9 cellular contexts compared by ENCODE assay signal in the genomic region with DNA sequence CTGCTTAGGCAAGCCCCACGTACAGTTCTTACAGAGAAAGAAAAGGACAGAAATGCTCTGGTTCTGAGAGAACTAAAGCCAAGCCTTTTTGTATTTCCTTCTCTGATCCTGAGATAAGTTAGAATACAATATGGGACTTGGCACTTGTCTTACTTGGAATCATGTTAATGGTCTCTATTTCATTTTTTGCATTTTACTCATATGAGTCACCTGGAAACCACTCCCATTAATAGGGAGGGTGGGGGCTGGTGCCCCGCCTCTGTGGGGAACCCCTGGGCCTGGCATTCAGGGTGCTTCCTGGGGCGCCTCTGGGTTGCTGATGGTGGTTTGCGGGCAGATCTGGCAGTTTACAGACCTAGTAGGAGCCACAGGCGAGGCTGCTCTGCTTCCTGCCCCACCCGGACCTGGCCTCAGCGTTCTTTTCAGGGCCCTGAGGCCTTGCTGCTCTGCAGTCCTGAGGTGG. TPM values are rescaled to one million over a fixed set of nuclear protein-coding genes. Genes with fewer than 3 reads are reported as not detected.
DNase-seq lines count a peak whose midpoint lies in the region; ATAC-seq, FAIRE-seq and TF ChIP-seq lines count a peak whose summit lies in the region.
"Had no signal": no experiment of that assay in that cellular context is flagged by ENCODE, and none has a peak within 500 bp of the region (broad histone marks: within the 10 kb centered on the region; RNA-seq: fewer than 3 reads in every experiment).

No MANE protein-coding gene starts in this region.

- no peaks in the 10 kb centered on the region for H3K79me2 ChIP-seq in endothelial cell of umbilical vein (ENCODE audit: control insufficient read depth, insufficient read depth, low read length)

- peaks cover 22% of the 10 kb centered on the region for H3K4me1 ChIP-seq in endothelial cell of umbilical vein (ENCODE audit: control insufficient read depth, extremely low read depth, insufficient read depth, low read length)
- no peaks in the 10 kb centered on the region for H3K4me1 ChIP-seq in HAP-1

- H3K36me3 ChIP-seq in endothelial cell of umbilical vein (ENCODE audit: control insufficient read depth in 2 of 2, extremely low read depth in 1 of 2, insufficient read depth in 2 of 2, low read length in 2 of 2): no peaks in the 10 kb centered on the region
- no peaks in the 10 kb centered on the region for H3K36me3 ChIP-seq in HAP-1 (replicated peaks)

- TF ChIP-seq RAD21 in Ishikawa (IDR thresholded peaks at IDR 0.05; ENCODE audit: low read depth): no peak

- in situ Hi-C loops in HAP-1 (cut with MboI; ENCODE audit: low sequenced_read_pairs): no loop called here

- H3K9me3 ChIP-seq in endothelial cell of umbilical vein (replicated peaks; ENCODE audit: control insufficient read depth, insufficient read depth, low read length): no peaks in the 10 kb centered on the region
- no peaks in the 10 kb centered on the region for H3K9me3 ChIP-seq in HAP-1

- no peak overlapping the region for H3K4me3 ChIP-seq in endothelial cell of umbilical vein (replicated peaks in 1 of 3; ENCODE audit: insufficient read depth in 1 of 3, low read depth in 1 of 3, low read length in 3 of 3)
- H3K4me3 ChIP-seq in HAP-1: no peak overlapping the region

- intact Hi-C loops in endothelial cell of umbilical vein (cut with micrococcal nuclease): loop anchor here (1.0 to 10.0 kb wide), 3 partner anchors 23 to 388 kb away; a partner anchor contains a TSS

- no peak for TF ChIP-seq CTCF in endothelial cell of umbilical vein (IDR thresholded peaks at IDR 0.05; ENCODE audit: extremely low read depth in 1 of 2, insufficient read depth in 1 of 2, low read depth in 1 of 2, low read length in 2 of 2)

- H4K20me1 ChIP-seq in endothelial cell of umbilical vein (replicated peaks; ENCODE audit: control insufficient read depth, extremely low read depth, insufficient read depth, low read length): no peaks in the 10 kb centered on the region

- peak overlapping the region; percentile 49 for H3K4me2 ChIP-seq in endothelial cell of umbilical vein (ENCODE audit: insufficient read depth, low read length)

- no peaks in the 10 kb centered on the region for H3K9me1 ChIP-seq in endothelial cell of umbilical vein (replicated peaks; ENCODE audit: control insufficient read depth, extremely low read depth, insufficient read depth, low read length)

- H3K27ac ChIP-seq in endothelial cell of umbilical vein (ENCODE audit: insufficient read depth, low read depth, low read length): peak overlapping the region; percentile 86

- POLR2A ChIA-PET in endothelial cell of umbilical vein (lab: Charles Lee): no interaction called here

- H3K9ac ChIP-seq in endothelial cell of umbilical vein (replicated peaks; ENCODE audit: extremely low read depth, insufficient read depth, low read length): peak overlapping the region; percentile 67

- no peak for TF ChIP-seq POLR2A in endothelial cell of umbilical vein (IDR thresholded peaks at IDR 0.05; ENCODE audit: low read depth, low read length)

- peak overlapping the region; percentile 28 for H2AFZ ChIP-seq in endothelial cell of umbilical vein (ENCODE audit: low read depth, low read length)

- H3K27me3 ChIP-seq in endothelial cell of umbilical vein (ENCODE audit: control insufficient read depth in 2 of 2, insufficient read depth in 2 of 2, low read length in 2 of 2): no peaks in the 10 kb centered on the region
- H3K27me3 ChIP-seq in HAP-1 (ENCODE audit: low read depth): no peaks in the 10 kb centered on the region

- no peak for ATAC-seq in GM19035 (IDR thresholded peaks at IDR 0.05; ENCODE audit: unreplicated experiment)

- peak; percentile 93 for FAIRE-seq in endothelial cell of umbilical vein (lab: Jason Lieb, UNC)

- DNase-seq in GM19238 (ENCODE audit: insufficient read length, low spot score) (peak; percentile 7), endothelial cell of umbilical vein (ENCODE audit: low read depth, low spot score) (peak; percentile 68), DMS153 treated with DMSO at 0.1 percent for 48 hours (lab: John Stamatoyannopoulos, UW; ENCODE audit: unreplicated experiment) (no peak), HAP-1 (ENCODE audit: low spot score in 2 of 2) (no peak)
- peak; percentile 58 to 79 for DNase-seq in activated CD4-positive, alpha-beta T cell treated with anti-CD3 and anti-CD28 coated beads, Interleukin-2, amount 50 U/mL, for 24 hours (ENCODE audit: low read depth in 1 of 2, low spot score in 1 of 2)
- DNase-seq in stimulated activated CD4-positive, alpha-beta T cell treated with anti-CD3 and anti-CD28 coated beads, Interleukin-15, amount 100 ng/mL, for 48 hours (ENCODE audit: low read depth in 2 of 2): peak; percentile 69 to 74
- DNase-seq: IMR-90 had no signal

- peak; percentile 90 for TF ChIP-seq EP300 in Ishikawa (IDR thresholded peaks at IDR 0.05; ENCODE audit: borderline replicate concordance)

- no TSS peak for BruUV-seq in endothelial cell of umbilical vein (replicated peaks; lab: Mats Ljungman, UMichigan)

- dilution Hi-C loops in endothelial cell of umbilical vein (cut with MboI; ENCODE audit: extremely low pct_ligation_motif_present, low sequenced_read_pairs): no loop called here

- CTCF ChIA-PET in endothelial cell of umbilical vein (lab: Charles Lee): interaction anchor here (1.6 kb wide), 1 partner anchor 10 kb away, joined by 7 read pairs; no protein-coding TSS in a partner anchor

TF ChIP-seq in Ishikawa, 13 proteins besides CTCF, POLR2A, EP300 and RAD21 (continues in another document):
- TF ChIP-seq, protein P1, sequence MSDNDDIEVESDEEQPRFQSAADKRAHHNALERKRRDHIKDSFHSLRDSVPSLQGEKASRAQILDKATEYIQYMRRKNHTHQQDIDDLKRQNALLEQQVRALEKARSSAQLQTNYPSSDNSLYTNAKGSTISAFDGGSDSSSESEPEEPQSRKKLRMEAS (IDR thresholded peaks at IDR 0.05): peak; percentile 50; the same call in 1 of the 2 replicates
- TF ChIP-seq TEAD4 (IDR thresholded peaks at IDR 0.05) (peak; percentile 96), TAF1 (IDR thresholded peaks at IDR 0.05; ENCODE audit: low read depth) (peak; percentile 33; the same call in 1 of the 2 replicates), NFIC (IDR thresholded peaks at IDR 0.05) (peak; percentile 91), YY1 (IDR thresholded peaks at IDR 0.05; ENCODE audit: low read depth) (no peak), EGR1 (IDR thresholded peaks at IDR 0.05) (no peak), CREB1 (IDR thresholded peaks at IDR 0.05; ENCODE audit: low read depth) (peak; percentile 39; the same call in 1 of the 2 replicates), TCF12 (IDR thresholded peaks at IDR 0.05; ENCODE audit: low read depth) (peak; percentile 92), CEBPB (IDR thresholded peaks at IDR 0.05) (0 out of 2 replicates have a peak, but pooled peaks have one; percentile 9)
- TF ChIP-seq, protein P2, sequence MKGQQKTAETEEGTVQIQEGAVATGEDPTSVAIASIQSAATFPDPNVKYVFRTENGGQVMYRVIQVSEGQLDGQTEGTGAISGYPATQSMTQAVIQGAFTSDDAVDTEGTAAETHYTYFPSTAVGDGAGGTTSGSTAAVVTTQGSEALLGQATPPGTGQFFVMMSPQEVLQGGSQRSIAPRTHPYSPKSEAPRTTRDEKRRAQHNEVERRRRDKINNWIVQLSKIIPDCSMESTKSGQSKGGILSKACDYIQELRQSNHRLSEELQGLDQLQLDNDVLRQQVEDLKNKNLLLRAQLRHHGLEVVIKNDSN (IDR thresholded peaks at IDR 0.05): peak; percentile 12; the same call in 1 of the 2 replicates

TF ChIP-seq in endothelial cell of umbilical vein, 7 proteins besides CTCF, POLR2A, EP300 and RAD21:
- no peak for TF ChIP-seq MYC (IDR thresholded peaks at IDR 0.05; ENCODE audit: low read depth, low read length)
- TF ChIP-seq GATA2 (IDR thresholded peaks at IDR 0.05; ENCODE audit: insufficient read depth, insufficient read length, low read depth, low read length): peak; percentile 50
- TF ChIP-seq POLR2AphosphoS5 (IDR thresholded peaks at IDR 0.05; ENCODE audit: insufficient read depth, low read depth, low read length): peak; percentile 28
- TF ChIP-seq EZH2 (IDR thresholded peaks at IDR 0.05; ENCODE audit: borderline replicate concordance, low read depth, low read length, severe bottlenecking): no peak
- no peak for TF ChIP-seq JUN (IDR thresholded peaks at IDR 0.05; ENCODE audit: borderline replicate concordance, insufficient read depth, insufficient read length, low read depth)
- TF ChIP-seq FOS (IDR thresholded peaks at IDR 0.05; ENCODE audit: borderline replicate concordance, insufficient read depth, low read length): no peak
- TF ChIP-seq, protein P1 (IDR thresholded peaks at IDR 0.05; ENCODE audit: insufficient read depth, insufficient read length): no peak
TF ChIP-seq in endothelial cell of umbilical vein: peak in this region for 2.

RNA-seq across cellular contexts. Expression of a gene that starts 26.7 kb away (rescaled TPM):
- total RNA-seq in endothelial cell of umbilical vein: 2.4 and 5.0 TPM in 2 replicates
- 1.5 and 1.8 TPM in 2 replicates for polyA plus RNA-seq in endothelial cell of umbilical vein
- 1.4 and 2.1 TPM in 2 replicates for polyA plus RNA-seq in endothelial cell of umbilical vein (2011; cell fraction: cytosol; rRNA removed)
- 0.50 and 0.90 TPM in 2 replicates for polyA plus RNA-seq in endothelial cell of umbilical vein (2011; cell fraction: nucleus; rRNA removed)
- polyA plus RNA-seq in endothelial cell of umbilical vein (2012): 0.23 and 0.63 TPM in 2 replicates
- 0.80 and 1.6 TPM in 2 replicates for polyA minus RNA-seq in endothelial cell of umbilical vein
- not detected for polyA minus RNA-seq in endothelial cell of umbilical vein (2011; cell fraction: cytosol; rRNA and poly(A)+ RNA removed)
- polyA minus RNA-seq in endothelial cell of umbilical vein (2011; cell fraction: nucleus; rRNA and poly(A)+ RNA removed): 0.72 and 1.6 TPM in 2 replicates

RNA-seq across cellular contexts. Expression of a gene that starts 32.9 kb away (rescaled TPM):
- not detected in 2 replicates for total RNA-seq in endothelial cell of umbilical vein
- not detected in 2 replicates for polyA plus RNA-seq in endothelial cell of umbilical vein
- polyA plus RNA-seq in endothelial cell of umbilical vein (2011; cell fraction: cytosol; rRNA removed): not detected in 2 replicates
- polyA plus RNA-seq in endothelial cell of umbilical vein (2011; cell fraction: nucleus; rRNA removed): not detected in 2 replicates
- not detected in 2 replicates for polyA plus RNA-seq in endothelial cell of umbilical vein (2012)
- not detected in 2 replicates for polyA minus RNA-seq in endothelial cell of umbilical vein
- polyA minus RNA-seq in endothelial cell of umbilical vein (2011; cell fraction: cytosol; rRNA and poly(A)+ RNA removed): not detected
- not detected in 2 replicates for polyA minus RNA-seq in endothelial cell of umbilical vein (2011; cell fraction: nucleus; rRNA and poly(A)+ RNA removed)
- total RNA-seq: IMR-90 had no signal
- polyA plus RNA-seq: IMR-90 had no signal

Comparison
In these comparisons a context has a peak if more than half of its experiments do, and no peak if none do; other contexts are left out.
1. DNase-seq: peak in GM19238 (single experiment), activated CD4-positive, alpha-beta T cell treated with anti-CD3 and anti-CD28 coated beads, Interleukin-2, amount 50 U/mL, for 24 hours (2 of 2), endothelial cell of umbilical vein (single experiment) and stimulated activated CD4-positive, alpha-beta T cell treated with anti-CD3 and anti-CD28 coated beads, Interleukin-15, amount 100 ng/mL, for 48 hours (2 of 2); none in DMS153 treated with DMSO at 0.1 percent for 48 hours (single experiment) and HAP-1 (0 of 2).